Comparison of ENCODE assay signal across 1 cellular context in the genomic region with DNA sequence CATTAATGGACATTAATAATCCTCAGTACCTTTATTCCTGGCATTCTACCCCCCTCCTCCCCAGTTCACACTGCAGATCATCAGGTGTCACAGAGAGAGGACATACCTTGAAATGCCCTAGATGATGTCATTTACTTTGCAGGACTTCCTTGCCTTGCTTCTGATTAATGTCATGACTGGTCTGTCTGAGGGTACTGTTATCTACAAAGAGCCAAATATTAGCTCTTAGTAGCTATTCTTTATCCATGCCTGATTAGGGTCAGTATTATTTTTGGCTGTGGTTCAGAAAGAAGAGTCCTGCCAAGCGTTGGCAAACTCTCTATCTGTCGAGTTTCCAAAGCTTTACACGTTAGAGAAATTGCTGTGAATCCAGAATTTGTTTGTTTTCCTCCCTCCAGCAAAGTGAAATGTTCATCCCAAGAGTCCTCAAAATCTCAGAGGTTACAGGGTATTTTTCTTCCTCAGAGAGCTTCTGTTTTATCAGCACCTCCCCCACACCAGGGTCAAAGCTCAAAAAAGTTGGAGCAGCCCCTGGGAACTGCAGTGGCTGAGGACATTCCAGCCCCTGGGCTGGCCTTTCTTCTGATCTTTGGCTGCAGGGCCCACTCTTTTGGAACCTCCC.
TF ChIP-seq lines count a peak whose summit lies in the region.

No MANE protein-coding gene starts in this region.

TF ChIP-seq in liver, 16 proteins besides CTCF, POLR2A, EP300 and RAD21 (continued from another document):
- peak in 1 of 2 donors; percentile 44 for TF ChIP-seq JUND (IDR thresholded peaks at IDR 0.05)
- TF ChIP-seq HNF4G (IDR thresholded peaks at IDR 0.05) = no peak
- TF ChIP-seq FOXA1 (IDR thresholded peaks at IDR 0.05) = no peak
- TF ChIP-seq, protein P1, sequence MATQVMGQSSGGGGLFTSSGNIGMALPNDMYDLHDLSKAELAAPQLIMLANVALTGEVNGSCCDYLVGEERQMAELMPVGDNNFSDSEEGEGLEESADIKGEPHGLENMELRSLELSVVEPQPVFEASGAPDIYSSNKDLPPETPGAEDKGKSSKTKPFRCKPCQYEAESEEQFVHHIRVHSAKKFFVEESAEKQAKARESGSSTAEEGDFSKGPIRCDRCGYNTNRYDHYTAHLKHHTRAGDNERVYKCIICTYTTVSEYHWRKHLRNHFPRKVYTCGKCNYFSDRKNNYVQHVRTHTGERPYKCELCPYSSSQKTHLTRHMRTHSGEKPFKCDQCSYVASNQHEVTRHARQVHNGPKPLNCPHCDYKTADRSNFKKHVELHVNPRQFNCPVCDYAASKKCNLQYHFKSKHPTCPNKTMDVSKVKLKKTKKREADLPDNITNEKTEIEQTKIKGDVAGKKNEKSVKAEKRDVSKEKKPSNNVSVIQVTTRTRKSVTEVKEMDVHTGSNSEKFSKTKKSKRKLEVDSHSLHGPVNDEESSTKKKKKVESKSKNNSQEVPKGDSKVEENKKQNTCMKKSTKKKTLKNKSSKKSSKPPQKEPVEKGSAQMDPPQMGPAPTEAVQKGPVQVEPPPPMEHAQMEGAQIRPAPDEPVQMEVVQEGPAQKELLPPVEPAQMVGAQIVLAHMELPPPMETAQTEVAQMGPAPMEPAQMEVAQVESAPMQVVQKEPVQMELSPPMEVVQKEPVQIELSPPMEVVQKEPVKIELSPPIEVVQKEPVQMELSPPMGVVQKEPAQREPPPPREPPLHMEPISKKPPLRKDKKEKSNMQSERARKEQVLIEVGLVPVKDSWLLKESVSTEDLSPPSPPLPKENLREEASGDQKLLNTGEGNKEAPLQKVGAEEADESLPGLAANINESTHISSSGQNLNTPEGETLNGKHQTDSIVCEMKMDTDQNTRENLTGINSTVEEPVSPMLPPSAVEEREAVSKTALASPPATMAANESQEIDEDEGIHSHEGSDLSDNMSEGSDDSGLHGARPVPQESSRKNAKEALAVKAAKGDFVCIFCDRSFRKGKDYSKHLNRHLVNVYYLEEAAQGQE (IDR thresholded peaks at IDR 0.05) = no peak
- TF ChIP-seq HNF4A (conservative IDR thresholded peaks at IDR 0.05) = peak; percentile 66 to 78
- TF ChIP-seq, protein P2, sequence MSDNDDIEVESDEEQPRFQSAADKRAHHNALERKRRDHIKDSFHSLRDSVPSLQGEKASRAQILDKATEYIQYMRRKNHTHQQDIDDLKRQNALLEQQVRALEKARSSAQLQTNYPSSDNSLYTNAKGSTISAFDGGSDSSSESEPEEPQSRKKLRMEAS (IDR thresholded peaks at IDR 0.05) = no peak
- TF ChIP-seq SP1 (IDR thresholded peaks at IDR 0.05) = peak; percentile 60
- TF ChIP-seq, protein P3, sequence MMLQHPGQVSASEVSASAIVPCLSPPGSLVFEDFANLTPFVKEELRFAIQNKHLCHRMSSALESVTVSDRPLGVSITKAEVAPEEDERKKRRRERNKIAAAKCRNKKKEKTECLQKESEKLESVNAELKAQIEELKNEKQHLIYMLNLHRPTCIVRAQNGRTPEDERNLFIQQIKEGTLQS (IDR thresholded peaks at IDR 0.05) = no peak
- TF ChIP-seq FOXA2 (IDR thresholded peaks at IDR 0.05) = no peak
- TF ChIP-seq NR2F2 (IDR thresholded peaks at IDR 0.05) = peak; percentile 90
